Comparison of ENCODE assay signal across 1 cellular context in the genomic region with DNA sequence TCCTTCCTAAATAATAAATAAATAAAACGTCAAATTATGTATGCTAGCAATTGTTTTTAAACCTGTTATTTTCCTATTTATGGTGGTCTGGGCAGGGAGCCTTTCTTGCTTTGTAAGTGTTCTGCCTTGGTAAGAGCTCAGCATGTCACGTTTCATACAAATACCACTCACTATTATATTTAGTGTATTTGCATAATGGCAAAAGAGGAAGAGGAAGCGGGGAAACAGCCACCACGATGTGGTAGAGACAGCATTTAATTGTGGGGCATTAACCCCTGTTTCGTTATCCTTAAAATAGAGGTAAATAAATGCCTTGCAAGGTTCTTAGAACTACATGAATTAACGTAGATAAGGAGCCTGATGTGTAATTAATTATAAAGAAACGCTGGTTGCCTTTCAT.
TF ChIP-seq lines count a peak whose summit lies in the region.

No MANE protein-coding gene starts in this region.

TF ChIP-seq in HepG2, 621 proteins besides CTCF, POLR2A, EP300 and RAD21:
- TF ChIP-seq HNRNPK (IDR thresholded peaks at IDR 0.05; ENCODE audit: low read depth, low read length, poor library complexity, severe bottlenecking) (no peak), SRSF4 (IDR thresholded peaks at IDR 0.05; ENCODE audit: low read depth, low read length, poor library complexity, severe bottlenecking) (no peak), ZNF777 (CRISPR knock-in tag; IDR thresholded peaks at IDR 0.05) (no peak), THYN1 (CRISPR knock-in tag; IDR thresholded peaks at IDR 0.05; ENCODE audit: borderline replicate concordance, low read depth) (no peak), NR2C2 (CRISPR knock-in tag; IDR thresholded peaks at IDR 0.05; ENCODE audit: borderline replicate concordance) (no peak), ZNF333 (CRISPR knock-in tag; IDR thresholded peaks at IDR 0.05; ENCODE audit: borderline replicate concordance) (no peak), ZSCAN20 (CRISPR knock-in tag; IDR thresholded peaks at IDR 0.05; ENCODE audit: borderline replicate concordance) (no peak), NFATC3 (CRISPR knock-in tag; IDR thresholded peaks at IDR 0.05) (no peak), GPN1 (CRISPR knock-in tag; IDR thresholded peaks at IDR 0.05; ENCODE audit: borderline replicate concordance) (no peak), KLF13 (CRISPR knock-in tag; IDR thresholded peaks at IDR 0.05) (no peak), FOXP1 (IDR thresholded peaks at IDR 0.05) (no peak), FOXP1 (CRISPR knock-in tag; IDR thresholded peaks at IDR 0.05) (no peak), ZNF629 (CRISPR knock-in tag; conservative IDR thresholded peaks at IDR 0.05) (no peak), ZNF672 (CRISPR knock-in tag; IDR thresholded peaks at IDR 0.05) (no peak), RAD51 (IDR thresholded peaks at IDR 0.05; ENCODE audit: borderline replicate concordance) (no peak), NCOA5 (CRISPR knock-in tag; IDR thresholded peaks at IDR 0.05) (no peak)
- TF ChIP-seq, protein P1, sequence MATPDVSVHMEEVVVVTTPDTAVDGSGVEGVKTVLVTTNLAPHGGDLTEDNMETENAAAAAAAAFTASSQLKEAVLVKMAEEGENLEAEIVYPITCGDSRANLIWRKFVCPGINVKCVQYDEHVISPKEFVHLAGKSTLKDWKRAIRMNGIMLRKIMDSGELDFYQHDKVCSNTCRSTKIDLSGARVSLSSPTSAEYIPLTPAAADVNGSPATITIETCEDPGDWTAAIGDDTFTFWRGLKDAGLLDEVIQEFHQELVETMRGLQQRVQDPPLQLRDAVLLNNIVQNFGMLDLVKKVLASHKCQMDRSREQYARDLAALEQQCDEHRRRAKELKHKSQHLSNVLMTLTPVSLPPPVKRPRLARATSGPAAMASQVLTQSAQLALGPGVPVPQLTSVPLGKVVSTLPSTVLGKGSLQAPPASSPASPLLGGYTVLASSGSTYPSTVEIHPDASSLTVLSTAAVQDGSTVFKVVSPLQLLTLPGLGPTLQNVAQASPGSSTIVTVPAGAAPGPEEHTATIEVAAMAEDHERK (CRISPR knock-in tag; IDR thresholded peaks at IDR 0.05; ENCODE audit: low read depth), result no peak
- TF ChIP-seq, protein P2, sequence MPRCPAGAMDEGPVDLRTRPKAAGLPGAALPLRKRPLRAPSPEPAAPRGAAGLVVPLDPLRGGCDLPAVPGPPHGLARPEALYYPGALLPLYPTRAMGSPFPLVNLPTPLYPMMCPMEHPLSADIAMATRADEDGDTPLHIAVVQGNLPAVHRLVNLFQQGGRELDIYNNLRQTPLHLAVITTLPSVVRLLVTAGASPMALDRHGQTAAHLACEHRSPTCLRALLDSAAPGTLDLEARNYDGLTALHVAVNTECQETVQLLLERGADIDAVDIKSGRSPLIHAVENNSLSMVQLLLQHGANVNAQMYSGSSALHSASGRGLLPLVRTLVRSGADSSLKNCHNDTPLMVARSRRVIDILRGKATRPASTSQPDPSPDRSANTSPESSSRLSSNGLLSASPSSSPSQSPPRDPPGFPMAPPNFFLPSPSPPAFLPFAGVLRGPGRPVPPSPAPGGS (CRISPR knock-in tag; IDR thresholded peaks at IDR 0.05), result no peak
